8 cellular contexts compared by ENCODE assay signal in genomic region chr15:72473670-72474465, GRCh38. TPM values are rescaled to one million over a fixed set of nuclear protein-coding genes. Genes with fewer than 3 reads are reported as not detected.
A peak's percentile ranks its signal among the peaks of the same experiment; 100 is the strongest.
DNase-seq lines count a peak whose midpoint lies in the region; ATAC-seq and TF ChIP-seq lines count a peak whose summit lies in the region.

Gene ARIH1 (plus strand): TSS chr15:72474330. CDS start chr15:72474640, 310 bp downstream.

- H3K27ac ChIP-seq in left lung, result peak within 1 kb of the TSS; percentile 100

- no peaks in the 10 kb centered on the region for H3K9me3 ChIP-seq in left lung

- peak within 1 kb of the TSS; percentile 58 to 73 for H3K4me3 ChIP-seq in left lung

- ATAC-seq in HG03460 (IDR thresholded peaks at IDR 0.05; ENCODE audit: unreplicated experiment) (peak; percentile 77), left lung (peak; percentile 96)

- DNase-seq in C1 segment of cervical spinal cord (lab: John Stamatoyannopoulos, UW), result peak; percentile 77 to 98 (median 94)
- DNase-seq in GM19240 (ENCODE audit: insufficient read length, low spot score), result peak; percentile 57
- DNase-seq in NCI-H526 (lab: John Stamatoyannopoulos, UW), result peak; percentile 90 to 97
- DNase-seq in activated CD4-positive, alpha-beta T cell treated with anti-CD3 and anti-CD28 coated beads, Interleukin-2, amount 50 U/mL, for 1 hour, result peak; percentile 97
- DNase-seq in dedifferentiated amniotic fluid mesenchymal stem cell (ENCODE audit: extremely low spot score), result peak; percentile 91
- DNase-seq in left lung, result peak; percentile 97 to 98
- peak; percentile 95 for DNase-seq in stimulated activated CD4-positive, alpha-beta T cell treated with anti-CD3 and anti-CD28 coated beads, Interleukin-2, amount 100 ng/mL, for 48 hours

- TF ChIP-seq CTCF in left lung (IDR thresholded peaks at IDR 0.05), result peak in 1 of 2 donors; percentile 21

- intact Hi-C loops in left lung (cut with DNase I), result no loop called here

- H3K4me1 ChIP-seq in left lung, result peaks cover 24 to 44% of the 10 kb centered on the region in 2 donors

- peaks cover 0 to 22% of the 10 kb centered on the region in 2 donors for H3K36me3 ChIP-seq in left lung

- no peaks in the 10 kb centered on the region for H3K27me3 ChIP-seq in left lung

RNA-seq across cellular contexts. Expression of gene ARIH1, which starts in this region (rescaled TPM):
- total RNA-seq in left lung, result 100 to 1,000 TPM; 136 to 163 TPM

Comparison
In these comparisons a context has a peak if more than half of its experiments do, and no peak if none do; other contexts are left out.
1. Peak in every context shown above with its lines: DNase-seq, ATAC-seq, H3K4me3 ChIP-seq and H3K27ac ChIP-seq.